Comparison of ENCODE assay signal across 1 cellular context in genomic region chr1:231194843-231195516, GRCh38.
TF ChIP-seq lines count a peak whose summit lies in the region.

No MANE protein-coding gene starts in this region.

TF ChIP-seq in HepG2, 621 proteins besides CTCF, POLR2A, EP300 and RAD21 (continued from another document and continues in another):
- TF ChIP-seq ZNF142 (CRISPR knock-in tag; IDR thresholded peaks at IDR 0.05), result no peak
- 0 out of 2 replicates have a peak, but pooled peaks have one; percentile 20 for TF ChIP-seq KDM6A (CRISPR knock-in tag; IDR thresholded peaks at IDR 0.05; ENCODE audit: low read depth)
- TF ChIP-seq SMAD3 (CRISPR knock-in tag; IDR thresholded peaks at IDR 0.05), result peak; percentile 67; the same call in 1 of the 2 replicates
- TF ChIP-seq RBAK (CRISPR knock-in tag; IDR thresholded peaks at IDR 0.05), result no peak
- TF ChIP-seq TBX3 (IDR thresholded peaks at IDR 0.05; ENCODE audit: borderline replicate concordance), result no peak
- TF ChIP-seq, protein P1, sequence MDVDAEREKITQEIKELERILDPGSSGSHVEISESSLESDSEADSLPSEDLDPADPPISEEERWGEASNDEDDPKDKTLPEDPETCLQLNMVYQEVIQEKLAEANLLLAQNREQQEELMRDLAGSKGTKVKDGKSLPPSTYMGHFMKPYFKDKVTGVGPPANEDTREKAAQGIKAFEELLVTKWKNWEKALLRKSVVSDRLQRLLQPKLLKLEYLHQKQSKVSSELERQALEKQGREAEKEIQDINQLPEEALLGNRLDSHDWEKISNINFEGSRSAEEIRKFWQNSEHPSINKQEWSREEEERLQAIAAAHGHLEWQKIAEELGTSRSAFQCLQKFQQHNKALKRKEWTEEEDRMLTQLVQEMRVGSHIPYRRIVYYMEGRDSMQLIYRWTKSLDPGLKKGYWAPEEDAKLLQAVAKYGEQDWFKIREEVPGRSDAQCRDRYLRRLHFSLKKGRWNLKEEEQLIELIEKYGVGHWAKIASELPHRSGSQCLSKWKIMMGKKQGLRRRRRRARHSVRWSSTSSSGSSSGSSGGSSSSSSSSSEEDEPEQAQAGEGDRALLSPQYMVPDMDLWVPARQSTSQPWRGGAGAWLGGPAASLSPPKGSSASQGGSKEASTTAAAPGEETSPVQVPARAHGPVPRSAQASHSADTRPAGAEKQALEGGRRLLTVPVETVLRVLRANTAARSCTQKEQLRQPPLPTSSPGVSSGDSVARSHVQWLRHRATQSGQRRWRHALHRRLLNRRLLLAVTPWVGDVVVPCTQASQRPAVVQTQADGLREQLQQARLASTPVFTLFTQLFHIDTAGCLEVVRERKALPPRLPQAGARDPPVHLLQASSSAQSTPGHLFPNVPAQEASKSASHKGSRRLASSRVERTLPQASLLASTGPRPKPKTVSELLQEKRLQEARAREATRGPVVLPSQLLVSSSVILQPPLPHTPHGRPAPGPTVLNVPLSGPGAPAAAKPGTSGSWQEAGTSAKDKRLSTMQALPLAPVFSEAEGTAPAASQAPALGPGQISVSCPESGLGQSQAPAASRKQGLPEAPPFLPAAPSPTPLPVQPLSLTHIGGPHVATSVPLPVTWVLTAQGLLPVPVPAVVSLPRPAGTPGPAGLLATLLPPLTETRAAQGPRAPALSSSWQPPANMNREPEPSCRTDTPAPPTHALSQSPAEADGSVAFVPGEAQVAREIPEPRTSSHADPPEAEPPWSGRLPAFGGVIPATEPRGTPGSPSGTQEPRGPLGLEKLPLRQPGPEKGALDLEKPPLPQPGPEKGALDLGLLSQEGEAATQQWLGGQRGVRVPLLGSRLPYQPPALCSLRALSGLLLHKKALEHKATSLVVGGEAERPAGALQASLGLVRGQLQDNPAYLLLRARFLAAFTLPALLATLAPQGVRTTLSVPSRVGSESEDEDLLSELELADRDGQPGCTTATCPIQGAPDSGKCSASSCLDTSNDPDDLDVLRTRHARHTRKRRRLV (CRISPR knock-in tag; IDR thresholded peaks at IDR 0.05), result no peak
- peak; percentile 86 for TF ChIP-seq RCOR2 (CRISPR knock-in tag; IDR thresholded peaks at IDR 0.05)
- no peak for TF ChIP-seq MED13 (CRISPR knock-in tag; IDR thresholded peaks at IDR 0.05)
- TF ChIP-seq CHD4 (IDR thresholded peaks at IDR 0.05; ENCODE audit: borderline replicate concordance, low read length), result 0 out of 2 replicates have a peak, but pooled peaks have one; percentile 55
- TF ChIP-seq, protein P2, sequence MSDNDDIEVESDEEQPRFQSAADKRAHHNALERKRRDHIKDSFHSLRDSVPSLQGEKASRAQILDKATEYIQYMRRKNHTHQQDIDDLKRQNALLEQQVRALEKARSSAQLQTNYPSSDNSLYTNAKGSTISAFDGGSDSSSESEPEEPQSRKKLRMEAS (IDR thresholded peaks at IDR 0.05), result peak; percentile 62
- no peak for TF ChIP-seq ZNF17 (CRISPR knock-in tag; IDR thresholded peaks at IDR 0.05)
- TF ChIP-seq, protein P3, sequence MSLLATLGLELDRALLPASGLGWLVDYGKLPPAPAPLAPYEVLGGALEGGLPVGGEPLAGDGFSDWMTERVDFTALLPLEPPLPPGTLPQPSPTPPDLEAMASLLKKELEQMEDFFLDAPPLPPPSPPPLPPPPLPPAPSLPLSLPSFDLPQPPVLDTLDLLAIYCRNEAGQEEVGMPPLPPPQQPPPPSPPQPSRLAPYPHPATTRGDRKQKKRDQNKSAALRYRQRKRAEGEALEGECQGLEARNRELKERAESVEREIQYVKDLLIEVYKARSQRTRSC (CRISPR knock-in tag; IDR thresholded peaks at IDR 0.05; ENCODE audit: low read depth), result no peak
- TF ChIP-seq THRA (CRISPR knock-in tag; IDR thresholded peaks at IDR 0.05; ENCODE audit: borderline replicate concordance), result no peak; the same call in 1 of the 2 replicates
- no peak for TF ChIP-seq ELK4 (CRISPR knock-in tag; IDR thresholded peaks at IDR 0.05; ENCODE audit: borderline replicate concordance)
- no peak for TF ChIP-seq ZNF766 (CRISPR knock-in tag; IDR thresholded peaks at IDR 0.05; ENCODE audit: borderline replicate concordance)
- TF ChIP-seq ZNF672 (CRISPR knock-in tag; IDR thresholded peaks at IDR 0.05), result no peak
- TF ChIP-seq, protein P4, sequence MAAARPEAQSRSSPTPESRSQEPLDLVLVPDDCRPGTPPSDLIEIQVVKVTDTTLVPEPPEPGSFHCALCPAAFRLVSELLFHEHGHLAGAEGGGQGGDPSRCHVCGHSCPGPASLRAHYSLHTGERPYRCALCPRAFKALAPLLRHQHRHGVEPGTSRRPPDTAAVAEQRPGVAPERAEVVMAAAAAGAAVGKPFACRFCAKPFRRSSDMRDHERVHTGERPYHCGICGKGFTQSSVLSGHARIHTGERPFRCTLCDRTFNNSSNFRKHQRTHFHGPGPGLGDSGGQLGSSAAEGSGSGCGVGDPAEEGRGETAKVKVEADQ (CRISPR knock-in tag; IDR thresholded peaks at IDR 0.05; ENCODE audit: borderline replicate concordance), result no peak
- TF ChIP-seq STAT5B (CRISPR knock-in tag; IDR thresholded peaks at IDR 0.05), result no peak
- no peak for TF ChIP-seq AHR (CRISPR knock-in tag; IDR thresholded peaks at IDR 0.05)
- TF ChIP-seq CCDC6 (CRISPR knock-in tag; IDR thresholded peaks at IDR 0.05), result no peak
- no peak for TF ChIP-seq ZNF264 (CRISPR knock-in tag; IDR thresholded peaks at IDR 0.05)
- no peak for TF ChIP-seq PHF5A (CRISPR knock-in tag; IDR thresholded peaks at IDR 0.05; ENCODE audit: low read depth, unreplicated experiment)
- peak; percentile 99 for TF ChIP-seq BCL6 (CRISPR knock-in tag; IDR thresholded peaks at IDR 0.05)
- TF ChIP-seq, protein P5, sequence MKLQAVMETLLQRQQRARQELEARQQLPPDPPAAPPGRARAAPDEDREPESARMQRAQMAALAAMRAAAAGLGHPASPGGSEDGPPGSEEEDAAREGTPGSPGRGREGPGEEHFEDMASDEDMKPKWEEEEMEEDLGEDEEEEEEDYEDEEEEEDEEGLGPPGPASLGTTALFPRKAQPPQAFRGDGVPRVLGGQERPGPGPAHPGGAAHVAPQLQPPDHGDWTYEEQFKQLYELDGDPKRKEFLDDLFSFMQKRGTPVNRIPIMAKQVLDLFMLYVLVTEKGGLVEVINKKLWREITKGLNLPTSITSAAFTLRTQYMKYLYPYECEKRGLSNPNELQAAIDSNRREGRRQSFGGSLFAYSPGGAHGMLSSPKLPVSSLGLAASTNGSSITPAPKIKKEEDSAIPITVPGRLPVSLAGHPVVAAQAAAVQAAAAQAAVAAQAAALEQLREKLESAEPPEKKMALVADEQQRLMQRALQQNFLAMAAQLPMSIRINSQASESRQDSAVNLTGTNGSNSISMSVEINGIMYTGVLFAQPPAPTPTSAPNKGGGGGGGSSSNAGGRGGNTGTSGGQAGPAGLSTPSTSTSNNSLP (IDR thresholded peaks at IDR 0.05; ENCODE audit: low read depth, low read length), result peak; percentile 55; the same call in 1 of the 2 replicates
- TF ChIP-seq, protein P6, sequence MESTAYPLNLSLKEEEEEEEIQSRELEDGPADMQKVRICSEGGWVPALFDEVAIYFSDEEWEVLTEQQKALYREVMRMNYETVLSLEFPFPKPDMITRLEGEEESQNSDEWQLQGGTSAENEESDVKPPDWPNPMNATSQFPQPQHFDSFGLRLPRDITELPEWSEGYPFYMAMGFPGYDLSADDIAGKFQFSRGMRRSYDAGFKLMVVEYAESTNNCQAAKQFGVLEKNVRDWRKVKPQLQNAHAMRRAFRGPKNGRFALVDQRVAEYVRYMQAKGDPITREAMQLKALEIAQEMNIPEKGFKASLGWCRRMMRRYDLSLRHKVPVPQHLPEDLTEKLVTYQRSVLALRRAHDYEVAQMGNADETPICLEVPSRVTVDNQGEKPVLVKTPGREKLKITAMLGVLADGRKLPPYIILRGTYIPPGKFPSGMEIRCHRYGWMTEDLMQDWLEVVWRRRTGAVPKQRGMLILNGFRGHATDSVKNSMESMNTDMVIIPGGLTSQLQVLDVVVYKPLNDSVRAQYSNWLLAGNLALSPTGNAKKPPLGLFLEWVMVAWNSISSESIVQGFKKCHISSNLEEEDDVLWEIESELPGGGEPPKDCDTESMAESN (CRISPR knock-in tag; conservative IDR thresholded peaks at IDR 0.05), result no peak
- no peak for TF ChIP-seq REXO4 (CRISPR knock-in tag; IDR thresholded peaks at IDR 0.05; ENCODE audit: borderline replicate concordance)
- TF ChIP-seq SCMH1 (CRISPR knock-in tag; IDR thresholded peaks at IDR 0.05; ENCODE audit: borderline replicate concordance), result no peak
- no peak for TF ChIP-seq ZNF296 (CRISPR knock-in tag; conservative IDR thresholded peaks at IDR 0.05)
- TF ChIP-seq RNF2 (conservative IDR thresholded peaks at IDR 0.05; ENCODE audit: low read depth), result no peak
- TF ChIP-seq ZXDC (CRISPR knock-in tag; IDR thresholded peaks at IDR 0.05), result no peak
- no peak for TF ChIP-seq JDP2 (CRISPR knock-in tag; IDR thresholded peaks at IDR 0.05; ENCODE audit: borderline replicate concordance)
- peak; percentile 98 for TF ChIP-seq MIXL1 (CRISPR knock-in tag; IDR thresholded peaks at IDR 0.05)
